21 cellular contexts compared by ENCODE assay signal in genomic region chr11:122802876-122803275, GRCh38. TPM values are rescaled to one million over a fixed set of nuclear protein-coding genes. Genes with fewer than 3 reads are reported as not detected.
A peak's percentile ranks its signal among the peaks of the same experiment; 100 is the strongest.
DNase-seq lines count a peak whose midpoint lies in the region; ATAC-seq and TF ChIP-seq lines count a peak whose summit lies in the region.
"Had no signal": no experiment of that assay in that cellular context is flagged by ENCODE, and none has a peak within 500 bp of the region (broad histone marks: within the 10 kb centered on the region; RNA-seq: fewer than 3 reads in every experiment).

No MANE protein-coding gene starts in this region.

- H3K27ac Mint-ChIP-seq in Caco-2 (ENCODE audit: unreplicated experiment) (peak overlapping the region; percentile 46), T-helper 17 cell (peak overlapping the region; percentile 77), endothelial cell (ENCODE audit: unreplicated experiment) (peak overlapping the region; percentile 95)
- H3K27ac Mint-ChIP-seq in activated CD4-positive, alpha-beta T cell treated with anti-CD3 and anti-CD28 coated beads, Interleukin-2, amount 10 ng/mL, durations not matched to agents 7 days and 5 days: no peak overlapping the region
- H3K27ac Mint-ChIP-seq: activated CD4-positive, alpha-beta memory T cell treated with anti-CD3 and anti-CD28 coated beads for 36 hours had no signal

- H3K9me3 Mint-ChIP-seq in Caco-2 (ENCODE audit: unreplicated experiment) (no peaks in the 10 kb centered on the region), endothelial cell (ENCODE audit: unreplicated experiment) (no peaks in the 10 kb centered on the region)
- H3K9me3 Mint-ChIP-seq in activated CD4-positive, alpha-beta T cell treated with anti-CD3 and anti-CD28 coated beads, Interleukin-2, amount 10 ng/mL, durations not matched to agents 7 days and 5 days: no peaks in the 10 kb centered on the region
- H3K9me3 Mint-ChIP-seq: activated CD4-positive, alpha-beta memory T cell treated with anti-CD3 and anti-CD28 coated beads for 36 hours; activated naive CD4-positive, alpha-beta T cell treated with anti-CD3 and anti-CD28 coated beads for 36 hours; WTC11 had no signal

- ATAC-seq in T-helper 17 cell (no peak), HG02610 (IDR thresholded peaks at IDR 0.05; ENCODE audit: unreplicated experiment) (no peak)
- ATAC-seq: HepG2 had no signal

- CTCF ChIA-PET in Caco-2 (lab: Charles Lee): no interaction called here
- CTCF ChIA-PET in activated CD4-positive, alpha-beta T cell treated with anti-CD3 and anti-CD28 coated beads, Interleukin-2, amount 10 ng/mL, durations not matched to agents 7 days and 5 days (lab: Charles Lee): no interaction called here

- H3K36me3 ChIP-seq in Caco-2 (ENCODE audit: control insufficient read depth, insufficient read depth, low read length): no peaks in the 10 kb centered on the region
- H3K36me3 ChIP-seq in skeletal muscle satellite cell (ENCODE audit: insufficient read depth, low read length): peaks cover 59% of the 10 kb centered on the region
- H3K36me3 ChIP-seq: thoracic aorta had no signal

- TF ChIP-seq CTCF in Caco-2 (IDR thresholded peaks at IDR 0.05; ENCODE audit: insufficient read depth in 1 of 2, low read depth in 1 of 2, low read length in 1 of 2, severe bottlenecking in 1 of 2, unreplicated experiment in 1 of 2) (no peak), endothelial cell (IDR thresholded peaks at IDR 0.05; ENCODE audit: unreplicated experiment) (no peak)

- H3K27me3 Mint-ChIP-seq in Caco-2 (ENCODE audit: insufficient read depth, unreplicated experiment): no peaks in the 10 kb centered on the region
- H3K27me3 Mint-ChIP-seq in T-helper 17 cell: no peaks in the 10 kb centered on the region
- peaks cover 5% of the 10 kb centered on the region for H3K27me3 Mint-ChIP-seq in endothelial cell (ENCODE audit: unreplicated experiment)
- H3K27me3 Mint-ChIP-seq in activated CD4-positive, alpha-beta T cell treated with anti-CD3 and anti-CD28 coated beads, Interleukin-2, amount 10 ng/mL, durations not matched to agents 7 days and 5 days: no peaks in the 10 kb centered on the region
- H3K27me3 Mint-ChIP-seq: activated CD4-positive, alpha-beta memory T cell treated with anti-CD3 and anti-CD28 coated beads for 36 hours had no signal

- H3K4me1 Mint-ChIP-seq in Caco-2 (ENCODE audit: low read depth, unreplicated experiment) (no peaks in the 10 kb centered on the region), T-helper 17 cell (peaks cover 12% of the 10 kb centered on the region), endothelial cell (ENCODE audit: unreplicated experiment) (peaks cover 24% of the 10 kb centered on the region)
- H3K4me1 Mint-ChIP-seq in activated CD4-positive, alpha-beta T cell treated with anti-CD3 and anti-CD28 coated beads, Interleukin-2, amount 10 ng/mL, durations not matched to agents 7 days and 5 days: peaks cover 5% of the 10 kb centered on the region

- DNase-seq in Caco-2 (no peak), T-helper 17 cell (no peak), endothelial cell (ENCODE audit: low spot score) (no peak), NAMALWA (ENCODE audit: low spot score) (no peak)
- DNase-seq in activated CD4-positive, alpha-beta T cell treated with anti-CD3 and anti-CD28 coated beads, Interleukin-2, amount 10 ng/mL, durations not matched to agents 7 days and 5 days: no peak
- DNase-seq: activated CD4-positive, alpha-beta memory T cell treated with anti-CD3 and anti-CD28 coated beads for 36 hours; activated naive CD4-positive, alpha-beta T cell treated with anti-CD3 and anti-CD28 coated beads for 36 hours; heart left ventricle; NCI-H1417 treated with DMSO at 0.1 percent for 48 hours; NCI-H2107; NCI-H510A; NK-92 treated with Interleukin-12 subunit alpha and Interleukin-12 subunit beta, amount 100 ng/mL, for 24 hours; nucleus accumbens; stimulated activated CD4-positive, alpha-beta T cell treated with anti-CD3 and anti-CD28 coated beads, Interleukin-12 subunit alpha, Interleukin-12 subunit beta, amount 100 ng/mL, for 4 hours had no signal

- no peaks in the 10 kb centered on the region for H3K27me3 ChIP-seq in Caco-2 (replicated peaks; ENCODE audit: control insufficient read depth, insufficient read depth, low read length)
- H3K27me3 ChIP-seq in skeletal muscle satellite cell (ENCODE audit: control insufficient read depth, insufficient read depth, low read length): no peaks in the 10 kb centered on the region
- H3K27me3 ChIP-seq: heart left ventricle had no signal

- peaks cover 7% of the 10 kb centered on the region for H3K36me3 Mint-ChIP-seq in Caco-2 (ENCODE audit: insufficient read depth, unreplicated experiment)
- H3K36me3 Mint-ChIP-seq in T-helper 17 cell (ENCODE audit: low read depth): peaks cover 6% of the 10 kb centered on the region
- H3K36me3 Mint-ChIP-seq in endothelial cell (ENCODE audit: low read depth, unreplicated experiment): peaks cover 17% of the 10 kb centered on the region
- peaks cover 3% of the 10 kb centered on the region for H3K36me3 Mint-ChIP-seq in activated CD4-positive, alpha-beta T cell treated with anti-CD3 and anti-CD28 coated beads, Interleukin-2, amount 10 ng/mL, durations not matched to agents 7 days and 5 days (ENCODE audit: low read depth)
- H3K36me3 Mint-ChIP-seq: WTC11 had no signal

- H3K4me3 ChIP-seq in Caco-2 (ENCODE audit: low read depth, low read length) (no peak overlapping the region), skeletal muscle satellite cell (ENCODE audit: low read length) (no peak overlapping the region)
- H3K4me3 ChIP-seq: heart left ventricle, thoracic aorta had no signal

- intact Hi-C loops in Caco-2 (cut with micrococcal nuclease; ENCODE audit: unreplicated experiment): no loop called here

- peak overlapping the region; percentile 11 for H3K9ac ChIP-seq in skeletal muscle satellite cell (ENCODE audit: low read depth, low read length)

- no peaks in the 10 kb centered on the region for H3K4me1 ChIP-seq in Caco-2
- H3K4me1 ChIP-seq in skeletal muscle satellite cell (ENCODE audit: control insufficient read depth, insufficient read depth, low read length): peaks cover 27% of the 10 kb centered on the region

- H3K4me3 Mint-ChIP-seq in Caco-2 (ENCODE audit: unreplicated experiment): no peak overlapping the region
- H3K4me3 Mint-ChIP-seq in T-helper 17 cell: no peak overlapping the region
- H3K4me3 Mint-ChIP-seq in endothelial cell (ENCODE audit: unreplicated experiment): peak overlapping the region; percentile 58
- no peak overlapping the region for H3K4me3 Mint-ChIP-seq in activated CD4-positive, alpha-beta T cell treated with anti-CD3 and anti-CD28 coated beads, Interleukin-2, amount 10 ng/mL, durations not matched to agents 7 days and 5 days
- H3K4me3 Mint-ChIP-seq: activated CD4-positive, alpha-beta memory T cell treated with anti-CD3 and anti-CD28 coated beads for 36 hours; activated naive CD4-positive, alpha-beta T cell treated with anti-CD3 and anti-CD28 coated beads for 36 hours; WTC11 had no signal

- POLR2A ChIA-PET in Caco-2 (lab: Charles Lee): no interaction called here
- POLR2A ChIA-PET in activated CD4-positive, alpha-beta T cell treated with anti-CD3 and anti-CD28 coated beads, Interleukin-2, amount 10 ng/mL, durations not matched to agents 7 days and 5 days (lab: Charles Lee): no interaction called here

- H3K4me2 ChIP-seq in skeletal muscle satellite cell (ENCODE audit: low read length): no peak overlapping the region

- no peaks in the 10 kb centered on the region for H3K9me3 ChIP-seq in Caco-2
- H3K9me3 ChIP-seq in T-helper 17 cell (ENCODE audit: control insufficient read depth, low read length, poor library complexity, severe bottlenecking): no peaks in the 10 kb centered on the region
- no peaks in the 10 kb centered on the region for H3K9me3 ChIP-seq in skeletal muscle satellite cell (replicated peaks; ENCODE audit: low read length)
- H3K9me3 ChIP-seq: heart left ventricle, thoracic aorta had no signal

- no TSS peak for BruUV-seq in Caco-2 (replicated peaks; lab: Mats Ljungman, UMichigan)

RNA-seq across cellular contexts. Expression of gene CRTAM, which starts 35.4 kb away (rescaled TPM):
- total RNA-seq in Caco-2 (2022) (not detected in 2 replicates), T-helper 17 cell (not detected), endothelial cell (ENCODE audit: unreplicated experiment) (not detected)
- 1.1 TPM in 1 of 2 replicates, not detected in the other for total RNA-seq in skeletal muscle satellite cell (2012; rRNA removed)
- under 1 TPM; 0.25 TPM for total RNA-seq in activated CD4-positive, alpha-beta T cell treated with anti-CD3 and anti-CD28 coated beads, Interleukin-2, amount 10 ng/mL, durations not matched to agents 7 days and 5 days
- total RNA-seq: chondrocyte, HepG2, renal cortical epithelial cell, WTC11 had no signal
